Comparison of ENCODE assay signal across 25 cellular contexts in the genomic region with DNA sequence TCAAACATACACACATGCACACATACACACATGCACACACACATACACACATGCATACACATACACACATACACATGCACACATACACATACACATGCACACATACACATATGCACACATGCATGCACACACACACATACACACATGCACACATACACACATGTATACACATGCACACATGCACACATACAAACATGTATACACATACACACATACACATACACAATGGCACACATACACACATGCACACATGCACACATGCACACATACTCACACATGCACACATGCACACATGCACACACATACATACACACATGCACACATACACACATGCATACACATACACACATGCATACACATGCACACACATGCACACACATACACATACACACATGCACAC.
"Had no signal": no experiment of that assay in that cellular context is flagged by ENCODE, and none has a peak within 500 bp of the region (broad histone marks: within the 10 kb centered on the region; RNA-seq: fewer than 3 reads in every experiment).

No MANE protein-coding gene starts in this region.

- H3K36me3 Mint-ChIP-seq: natural killer cell; stimulated activated memory B cell treated with anti-CD40 and anti-IgM and Interleukin-4, amounts not matched to agents 10 μg/mL and 1 μg/mL and 100 μg/mL, for 72 hours had no signal

- H3K4me3 Mint-ChIP-seq: effector memory CD8-positive, alpha-beta T cell; natural killer cell; stimulated activated memory B cell treated with anti-CD40 and anti-IgM and Interleukin-4, amounts not matched to agents 10 μg/mL and 1 μg/mL and 100 μg/mL, for 72 hours had no signal

- H3K79me2 ChIP-seq: parathyroid adenoma had no signal

- H3K27me3 Mint-ChIP-seq: stimulated activated memory B cell treated with anti-CD40 and anti-IgM and Interleukin-4, amounts not matched to agents 10 μg/mL and 1 μg/mL and 100 μg/mL, for 72 hours had no signal

- DNase-seq: cortex of kidney; effector memory CD8-positive, alpha-beta T cell; erythroblast; esophagus squamous epithelium; foreskin melanocyte; glutamatergic neuron; heart right ventricle; hippocampal formation; islet precursor cell; left ventricle myocardium superior; lower lobe of right lung; natural killer cell; sigmoid colon; stimulated activated CD4-positive, alpha-beta T cell treated with anti-CD3 and anti-CD28 coated beads, Interleukin-2, amount 100 ng/mL, for 24 hours; stimulated activated CD4-positive, alpha-beta T cell treated with anti-CD3 and anti-CD28 coated beads, Interleukin-4, amount 100 ng/mL, for 24 hours; stimulated activated naive CD8-positive, alpha-beta T cell treated with anti-CD3 and anti-CD28 coated beads, Interleukin-15, Interleukin-2, amounts not matched to agents 100 U/mL and 50 U/mL, for 24 hours; testis; upper lobe of left lung; uterus had no signal

- H3K27ac ChIP-seq: esophagus squamous epithelium, heart right ventricle, lower lobe of right lung, parathyroid adenoma, prostate gland, right atrium auricular region, sigmoid colon, testis, tibial artery, upper lobe of left lung, uterus had no signal

- H3K9me3 Mint-ChIP-seq: effector memory CD8-positive, alpha-beta T cell; natural killer cell had no signal

- H3K27me3 ChIP-seq: esophagus squamous epithelium, heart right ventricle, right atrium auricular region, sigmoid colon, testis, tibial artery, upper lobe of left lung, uterus had no signal

- H3K4me1 ChIP-seq: prostate gland, sigmoid colon, testis, tibial artery, uterus had no signal

- H3K9ac ChIP-seq: parathyroid adenoma had no signal

- H3K9me3 ChIP-seq: esophagus squamous epithelium, heart right ventricle, lower lobe of right lung, prostate gland, right atrium auricular region, sigmoid colon, testis, tibial artery, upper lobe of left lung, uterus had no signal

- H2AFZ ChIP-seq: parathyroid adenoma had no signal

- ATAC-seq: effector memory CD8-positive, alpha-beta T cell; heart right ventricle; left ventricle myocardium superior; lower lobe of right lung; natural killer cell; stimulated activated memory B cell treated with anti-CD40 and anti-IgM and Interleukin-4, amounts not matched to agents 10 μg/mL and 1 μg/mL and 100 μg/mL, for 72 hours; stimulated activated naive CD8-positive, alpha-beta T cell treated with anti-CD3 and anti-CD28 coated beads, Interleukin-15, Interleukin-2, amounts not matched to agents 100 U/mL and 50 U/mL, for 24 hours had no signal

- H3K4me3 ChIP-seq: esophagus squamous epithelium, heart right ventricle, lower lobe of right lung, prostate gland, right atrium auricular region, sigmoid colon, testis, tibial artery, upper lobe of left lung, uterus had no signal

- H3K36me3 ChIP-seq: esophagus squamous epithelium, heart right ventricle, lower lobe of right lung, prostate gland, right atrium auricular region, sigmoid colon, tibial artery, upper lobe of left lung, uterus had no signal

- FAIRE-seq: endometrium had no signal

- H3K27ac Mint-ChIP-seq: effector memory CD8-positive, alpha-beta T cell; natural killer cell; stimulated activated memory B cell treated with anti-CD40 and anti-IgM and Interleukin-4, amounts not matched to agents 10 μg/mL and 1 μg/mL and 100 μg/mL, for 72 hours had no signal

- H3K4me1 Mint-ChIP-seq: natural killer cell; stimulated activated memory B cell treated with anti-CD40 and anti-IgM and Interleukin-4, amounts not matched to agents 10 μg/mL and 1 μg/mL and 100 μg/mL, for 72 hours had no signal
